8 cellular contexts compared by ENCODE assay signal in the genomic region with DNA sequence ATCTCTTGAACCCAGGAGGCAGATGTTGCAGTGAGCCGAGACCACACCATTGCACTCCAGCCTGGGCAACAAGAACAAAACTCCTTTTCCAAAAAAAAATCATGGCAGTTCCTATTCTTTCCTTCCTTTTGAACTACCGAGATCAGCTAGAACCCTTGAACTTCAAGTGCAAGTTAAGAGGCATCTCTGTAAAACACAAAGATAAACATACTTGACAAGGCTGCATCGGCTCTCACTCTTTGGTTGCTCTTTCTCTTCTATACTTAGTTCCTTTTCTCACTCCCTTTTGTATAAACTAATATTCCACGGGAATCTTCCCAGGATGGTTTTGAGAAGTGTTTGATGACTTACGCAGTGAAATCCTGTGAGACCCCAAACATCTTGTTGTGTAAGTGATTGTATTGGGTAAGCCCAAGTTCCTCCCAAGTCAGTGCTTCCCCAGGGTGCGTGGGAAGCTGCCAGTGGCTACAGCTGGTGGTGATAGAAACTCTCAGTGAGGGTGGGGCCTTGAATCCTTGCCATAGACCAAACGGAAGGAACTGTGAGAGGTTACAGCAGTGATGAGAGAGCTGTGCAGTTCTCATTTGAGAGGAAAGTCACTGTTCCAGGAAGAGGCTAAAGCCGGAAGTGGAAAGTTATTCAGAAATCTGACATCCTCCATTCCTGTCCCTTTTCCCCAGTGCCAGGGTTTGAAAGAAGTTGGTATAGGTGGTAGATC. TPM values are rescaled to one million over a fixed set of nuclear protein-coding genes. Genes with fewer than 3 reads are reported as not detected.
DNase-seq lines count a peak whose midpoint lies in the region; ATAC-seq, FAIRE-seq and TF ChIP-seq lines count a peak whose summit lies in the region.

No MANE protein-coding gene starts in this region.

- no peaks in the 10 kb centered on the region for H3K9me3 Mint-ChIP-seq in memory B cell

- 19% methylated on average over 8 of the region's 8 CpGs for WGBS in urinary bladder

- H3K4me3 ChIP-seq in cardiac fibroblast (replicated peaks in 1 of 2; ENCODE audit: low read depth in 2 of 2, low read length in 2 of 2) (peak overlapping the region in 1 of 2 donors; percentile 5), urinary bladder (ENCODE audit: low read depth, low read length) (no peak overlapping the region)

- H3K27ac Mint-ChIP-seq in memory B cell = peak overlapping the region; percentile 60

- no peak overlapping the region for H3K4me3 Mint-ChIP-seq in memory B cell

- DNase-seq in GM03348 (ENCODE audit: low spot score) (peak; percentile 92), NCI-H1694 (lab: John Stamatoyannopoulos, UW) (peak; percentile 17), cardiac fibroblast (ENCODE audit: low read depth in 2 of 2) (peak; percentile 100), memory B cell (ENCODE audit: low spot score in 2 of 2) (no peak), HTR-8/SVneo (ENCODE audit: insufficient read length, low spot score) (no peak), kidney tubule cell (ENCODE audit: low spot score) (no peak), OCI-M2 (lab: John Stamatoyannopoulos, UW; ENCODE audit: unreplicated experiment) (no peak)

- ATAC-seq in memory B cell (ENCODE audit: low read depth) = no peak

- peak overlapping the region; percentile 91 for H3K27ac ChIP-seq in urinary bladder (ENCODE audit: low read depth)

- FAIRE-seq in HTR-8/SVneo (lab: Jason Lieb, UNC) = no peak

- H3K36me3 ChIP-seq in urinary bladder (ENCODE audit: insufficient read depth) = no peaks in the 10 kb centered on the region

- H3K36me3 Mint-ChIP-seq in memory B cell = peaks cover 34% of the 10 kb centered on the region

- H3K27me3 Mint-ChIP-seq in memory B cell = no peaks in the 10 kb centered on the region

- TF ChIP-seq CTCF in cardiac fibroblast (IDR thresholded peaks at IDR 0.05; ENCODE audit: low read depth, low read length) = no peak

- H3K4me1 Mint-ChIP-seq in memory B cell = peaks cover 3% of the 10 kb centered on the region

- H3K4me1 ChIP-seq in urinary bladder (ENCODE audit: insufficient read depth) = peaks cover 3% of the 10 kb centered on the region

RNA-seq across cellular contexts. Expression of a gene that starts 24.1 kb away (rescaled TPM):
- 17.6 TPM for total RNA-seq in urinary bladder
- polyA plus RNA-seq in urinary bladder = 30.1 TPM

RNA-seq across cellular contexts. Expression of a gene that starts 28.8 kb away (rescaled TPM):
- 10.3 TPM for total RNA-seq in urinary bladder
- polyA plus RNA-seq in urinary bladder = 10.7 TPM

RNA-seq across cellular contexts. Expression of a gene that starts 43.0 kb away (rescaled TPM):
- 29.3 TPM for total RNA-seq in urinary bladder
- 55.2 TPM for polyA plus RNA-seq in urinary bladder

Comparison
In these comparisons a context has a peak if more than half of its experiments do, and no peak if none do; other contexts are left out.
1. DNase-seq: peak in GM03348 (single experiment), NCI-H1694 (single experiment) and cardiac fibroblast (2 of 2); none in memory B cell (0 of 2), HTR-8/SVneo (single experiment), kidney tubule cell (single experiment) and OCI-M2 (single experiment).